11 cellular contexts compared by ENCODE assay signal in genomic region chr6:27667016-27667415, GRCh38.
DNase-seq lines count a peak whose midpoint lies in the region; ATAC-seq and TF ChIP-seq lines count a peak whose summit lies in the region.
"Had no signal": no experiment of that assay in that cellular context is flagged by ENCODE, and none has a peak within 500 bp of the region (broad histone marks: within the 10 kb centered on the region; RNA-seq: fewer than 3 reads in every experiment).

No MANE protein-coding gene starts in this region.

- H2BK12ac ChIP-seq in trophoblast cell (ENCODE audit: low read length): no peak overlapping the region

- no peak overlapping the region for H3K27ac Mint-ChIP-seq in activated T-cell treated with anti-CD3 and anti-CD28 coated beads, Interleukin-2, amount 50 U/mL, for 72 hours

- H3K4ac ChIP-seq in trophoblast cell (ENCODE audit: low read depth, low read length): no peak overlapping the region

- peaks cover 75% of the 10 kb centered on the region for H3K27me3 Mint-ChIP-seq in activated T-cell treated with anti-CD3 and anti-CD28 coated beads, Interleukin-2, amount 50 U/mL, for 72 hours (ENCODE audit: low read depth)

- H3K9ac ChIP-seq in trophoblast cell (ENCODE audit: low read length): no peak overlapping the region

- no peak overlapping the region for H3K14ac ChIP-seq in trophoblast cell (ENCODE audit: low read length)

- H3K79me1 ChIP-seq in trophoblast cell (ENCODE audit: low read length): no peaks in the 10 kb centered on the region

- H2BK120ac ChIP-seq in trophoblast cell (ENCODE audit: insufficient read depth, low read length, poor library complexity): no peak overlapping the region

- H3K4me1 Mint-ChIP-seq in activated T-cell treated with anti-CD3 and anti-CD28 coated beads, Interleukin-2, amount 50 U/mL, for 72 hours (ENCODE audit: low read depth): peaks cover 49% of the 10 kb centered on the region

- no peak for DNase-seq in activated T-cell treated with anti-CD3 and anti-CD28 coated beads, Interleukin-2, amount 50 U/mL, for 72 hours
- no peak for DNase-seq in activated T-cell treated with anti-CD3 and anti-CD28 coated beads, Interleukin-2, amount 50 U/mL, for 1 hour
- DNase-seq in Panc1 (ENCODE audit: low read depth, low spot score) (no peak), epithelial cell of proximal tubule (ENCODE audit: low read depth) (no peak), trophoblast cell (no peak), Ammon's horn (ENCODE audit: low spot score) (no peak), COLO668 (lab: John Stamatoyannopoulos, UW; ENCODE audit: unreplicated experiment) (no peak)
- DNase-seq in stimulated activated CD4-positive, alpha-beta T cell treated with anti-CD3 and anti-CD28 coated beads, Interleukin-12 subunit alpha, Interleukin-12 subunit beta, amount 100 ng/mL, for 4 hours: no peak
- DNase-seq: stimulated activated CD4-positive, alpha-beta T cell treated with anti-CD3 and anti-CD28 coated beads, Interleukin-15, amount 100 ng/mL, for 24 hours had no signal

- no peak overlapping the region for H3K23ac ChIP-seq in trophoblast cell (ENCODE audit: low read length)

- intact Hi-C loops in Panc1 (cut with micrococcal nuclease; ENCODE audit: unreplicated experiment): no loop called here

- no peak overlapping the region for H4K8ac ChIP-seq in trophoblast cell (ENCODE audit: low read depth, low read length)

- no peak overlapping the region for H3K18ac ChIP-seq in trophoblast cell (ENCODE audit: low read length)

- no peaks in the 10 kb centered on the region for H3K9me3 ChIP-seq in Panc1 (ENCODE audit: control insufficient read depth, insufficient read depth, low read depth, low read length)
- no peaks in the 10 kb centered on the region for H3K9me3 ChIP-seq in trophoblast cell (ENCODE audit: insufficient read depth, low read depth, low read length)
- H3K9me3 ChIP-seq: esophagus muscularis mucosa had no signal

- WGBS in trophoblast cell (ENCODE audit: extremely low coverage, insufficient coverage, insufficient read length): no CpG with 5 or more reads among the region's 5 CpGs

- POLR2A ChIA-PET in Panc1 (lab: Charles Lee): no interaction called here

- CTCF ChIA-PET in Panc1 (lab: Charles Lee): no interaction called here

- H3K4me3 ChIP-seq in Panc1 (ENCODE audit: low read depth in 2 of 2, low read length in 2 of 2): peak overlapping the region; percentile 63 to 86
- H3K4me3 ChIP-seq in epithelial cell of proximal tubule (ENCODE audit: low read depth, low read length): peak overlapping the region; percentile 43
- no peak overlapping the region for H3K4me3 ChIP-seq in trophoblast cell (ENCODE audit: low read depth, low read length)
- H3K4me3 ChIP-seq: esophagus muscularis mucosa had no signal

- H3K36me3 Mint-ChIP-seq in activated T-cell treated with anti-CD3 and anti-CD28 coated beads, Interleukin-2, amount 50 U/mL, for 72 hours (ENCODE audit: insufficient read depth in 2 of 2): peaks cover 0 to 2% of the 10 kb centered on the region in 2 donors

- H3K27ac ChIP-seq in Panc1 (ENCODE audit: low read length): no peak overlapping the region
- H3K27ac ChIP-seq in trophoblast cell (ENCODE audit: low read depth, low read length): no peak overlapping the region
- H3K27ac ChIP-seq: esophagus muscularis mucosa had no signal

- H2AFZ ChIP-seq in trophoblast cell (ENCODE audit: insufficient read depth, low read length, poor library complexity): no peak overlapping the region

- in situ Hi-C loops in Panc1 (cut with HindIII; ENCODE audit: low pct_unique_long_range_greater_than_20kb, low sequenced_read_pairs): no loop called here

- ATAC-seq in activated T-cell treated with anti-CD3 and anti-CD28 coated beads, Interleukin-2, amount 50 U/mL, for 72 hours (replicated peaks in 1 of 2): no peak
- no peak for ATAC-seq in Panc1
- ATAC-seq: natural killer cell treated with Interleukin-12 subunit alpha and Interleukin-12 subunit beta and Interleukin-15 and Interleukin-18, amount 100 ng/mL, for 72 hours had no signal

- TF ChIP-seq CTCF in Panc1 (IDR thresholded peaks at IDR 0.05) (no peak), epithelial cell of proximal tubule (conservative IDR thresholded peaks at IDR 0.05; ENCODE audit: low read depth, low read length) (no peak)

- no TSS peak for BruUV-seq in Panc1 (replicated peaks; lab: Mats Ljungman, UMichigan)

- no peak overlapping the region for H4K12ac ChIP-seq in trophoblast cell (ENCODE audit: low read depth, low read length)

- peaks cover 18% of the 10 kb centered on the region for H3K4me1 ChIP-seq in Panc1 (ENCODE audit: control insufficient read depth, insufficient read depth, low read length)
- peaks cover 0 to 5% of the 10 kb centered on the region in 2 experiments for H3K4me1 ChIP-seq in trophoblast cell (ENCODE audit: control insufficient read depth in 1 of 2, insufficient read depth in 2 of 2, low read length in 2 of 2)

- no peak overlapping the region for H4K91ac ChIP-seq in trophoblast cell (ENCODE audit: low read depth, low read length)

- peak overlapping the region; percentile 75 for H3K4me3 Mint-ChIP-seq in activated T-cell treated with anti-CD3 and anti-CD28 coated beads, Interleukin-2, amount 50 U/mL, for 72 hours

- no peak overlapping the region for H2AK5ac ChIP-seq in trophoblast cell (ENCODE audit: low read length)

- no peaks in the 10 kb centered on the region for H3K9me3 Mint-ChIP-seq in activated T-cell treated with anti-CD3 and anti-CD28 coated beads, Interleukin-2, amount 50 U/mL, for 72 hours

- H3K27me3 ChIP-seq in Panc1 (ENCODE audit: control insufficient read depth, insufficient read depth, low read length): no peaks in the 10 kb centered on the region
- no peaks in the 10 kb centered on the region for H3K27me3 ChIP-seq in trophoblast cell (ENCODE audit: insufficient read depth, low read length)

- no peaks in the 10 kb centered on the region for H3K36me3 ChIP-seq in Panc1 (ENCODE audit: control insufficient read depth, insufficient read depth, low read length)
- no peaks in the 10 kb centered on the region for H3K36me3 ChIP-seq in trophoblast cell (ENCODE audit: control insufficient read depth in 1 of 2, insufficient read depth in 2 of 2, low read length in 2 of 2)
- H3K36me3 ChIP-seq: esophagus muscularis mucosa had no signal

- no peaks in the 10 kb centered on the region for H3K79me2 ChIP-seq in trophoblast cell (ENCODE audit: control insufficient read depth, insufficient read depth, low read length, poor library complexity)

- peak overlapping the region; percentile 94 for H3K4me2 ChIP-seq in trophoblast cell (ENCODE audit: low read length)

- no peak overlapping the region for H2BK5ac ChIP-seq in trophoblast cell (ENCODE audit: low read depth, low read length, poor library complexity)
